19 cellular contexts compared by ENCODE assay signal in the genomic region with DNA sequence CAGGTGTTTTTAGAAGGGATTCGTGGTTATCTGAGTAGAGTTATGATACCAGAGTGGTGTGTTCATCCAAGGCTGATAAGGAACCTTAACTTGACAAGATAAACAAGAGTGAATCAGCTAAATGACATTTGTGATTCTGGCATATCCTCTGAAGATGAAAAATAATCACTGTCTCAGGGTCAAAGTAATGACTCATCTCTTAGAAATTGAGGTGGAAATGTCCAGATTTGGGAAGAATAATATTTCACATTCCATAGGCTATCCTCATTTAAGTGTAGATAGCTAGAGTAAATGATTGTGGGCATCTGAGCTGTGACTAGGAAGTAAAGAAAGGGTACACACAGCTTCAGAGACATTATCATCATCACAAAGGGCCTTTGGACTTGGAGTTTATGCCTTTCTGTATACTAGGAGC.
DNase-seq lines count a peak whose midpoint lies in the region; ATAC-seq and TF ChIP-seq lines count a peak whose summit lies in the region.
"Had no signal": no experiment of that assay in that cellular context is flagged by ENCODE, and none has a peak within 500 bp of the region (broad histone marks: within the 10 kb centered on the region; RNA-seq: fewer than 3 reads in every experiment).

No MANE protein-coding gene starts in this region.

- no peak overlapping the region for H2AK9ac ChIP-seq in IMR-90 (replicated peaks; ENCODE audit: low read depth, low read length, poor library complexity)

- no peaks in the 10 kb centered on the region for H3K9me2 ChIP-seq in PC-3 (replicated peaks; ENCODE audit: low read length)

- POLR2A ChIA-PET in IMR-90 (lab: Charles Lee; ENCODE audit: unreplicated experiment) (no interaction called here), PC-3 (lab: Charles Lee; ENCODE audit: unreplicated experiment) (no interaction called here)

- TF ChIP-seq POLR2A in IMR-90 (IDR thresholded peaks at IDR 0.05; ENCODE audit: low read depth, low read length), result no peak

- intact Hi-C loops in IMR-90 (cut with micrococcal nuclease) (loop anchor here (1.0 to 10.0 kb wide), 4 partner anchors 156 to 344 kb away; no protein-coding TSS in a partner anchor), PC-3 (cut with micrococcal nuclease) (no loop called here)

- TF ChIP-seq RAD21 in IMR-90 (IDR thresholded peaks at IDR 0.05; ENCODE audit: low read length), result no peak

- H3K4me1 ChIP-seq in IMR-90 (ENCODE audit: control insufficient read depth, insufficient read depth, low read length), result peaks cover 11% of the 10 kb centered on the region
- no peaks in the 10 kb centered on the region for H3K4me1 ChIP-seq in PC-3 (ENCODE audit: insufficient read depth, low read length)
- H3K4me1 ChIP-seq: neural progenitor cell had no signal

- CTCF ChIA-PET in IMR-90 (lab: Yijun Ruan, JAX) (interaction anchor here (0.6 kb wide), 1 partner anchor 194 kb away, joined by 3 read pairs; no protein-coding TSS in a partner anchor), PC-3 (lab: Charles Lee) (no interaction called here)

- H3K9me3 ChIP-seq in IMR-90 (ENCODE audit: control insufficient read depth, insufficient read depth, low read length) (no peaks in the 10 kb centered on the region), PC-3 (ENCODE audit: low read length) (no peaks in the 10 kb centered on the region)
- H3K9me3 ChIP-seq: tibial nerve had no signal

- peak overlapping the region; percentile 22; the same call in 1 of the 2 replicates for H3K23ac ChIP-seq in IMR-90 (ENCODE audit: low read depth, low read length)

- H3K9ac ChIP-seq in IMR-90 (ENCODE audit: low read depth, low read length) (no peak overlapping the region), PC-3 (ENCODE audit: low read length) (no peak overlapping the region)
- H3K9ac ChIP-seq: neural progenitor cell had no signal

- H2AK5ac ChIP-seq in IMR-90 (ENCODE audit: low read depth, low read length), result no peak overlapping the region

- no peaks in the 10 kb centered on the region for H3K79me1 ChIP-seq in IMR-90 (ENCODE audit: low read depth in 1 of 2, low read length in 2 of 2)

- H4K5ac ChIP-seq in IMR-90 (ENCODE audit: low read depth, low read length), result peak overlapping the region; percentile 84; the same call in 1 of the 2 replicates

- H2BK120ac ChIP-seq in IMR-90 (ENCODE audit: low read depth, low read length), result peak overlapping the region; percentile 69

- peak overlapping the region; percentile 22; the same call in 1 of the 2 replicates for H3K56ac ChIP-seq in IMR-90 (ENCODE audit: extremely low read depth, insufficient read depth, low read length)

- H3K27ac ChIP-seq in IMR-90 (ENCODE audit: insufficient read depth, low read length) (peak overlapping the region; percentile 21; the same call in 1 of the 2 replicates), PC-3 (ENCODE audit: low read length) (no peak overlapping the region)
- H3K27ac ChIP-seq: neural progenitor cell had no signal

- ATAC-seq in IMR-90 (ENCODE audit: low read depth) (peak; percentile 78), PC-3 (no peak), HG02571 (IDR thresholded peaks at IDR 0.05; ENCODE audit: unreplicated experiment) (no peak)

- H3K36me3 ChIP-seq in IMR-90 (ENCODE audit: control insufficient read depth, insufficient read depth, low read length) (no peaks in the 10 kb centered on the region), PC-3 (ENCODE audit: low read depth, low read length) (no peaks in the 10 kb centered on the region)
- H3K36me3 ChIP-seq: neural progenitor cell, tibial nerve had no signal

- peak overlapping the region; percentile 80 for H2BK5ac ChIP-seq in IMR-90 (ENCODE audit: low read depth, low read length, poor library complexity, severe bottlenecking)

- no peak for TF ChIP-seq CTCF in IMR-90 (conservative IDR thresholded peaks at IDR 0.05; ENCODE audit: low read depth, low read length)
- no peak for TF ChIP-seq CTCF in PC-3 (conservative IDR thresholded peaks at IDR 0.05; ENCODE audit: low read depth, low read length)

- H3K14ac ChIP-seq in IMR-90 (replicated peaks; ENCODE audit: low read depth, low read length), result no peak overlapping the region

- H2BK15ac ChIP-seq in IMR-90 (ENCODE audit: low read depth, low read length), result 0 out of 3 replicates have a peak overlapping the region, but pooled peaks have one; percentile 48

- in situ Hi-C loops in IMR-90 (cut with MboI; ENCODE audit: low sequenced_read_pairs), result no loop called here

- H3K18ac ChIP-seq in IMR-90 (ENCODE audit: low read depth, low read length), result peak overlapping the region; percentile 77

- no TSS peak for BruUV-seq in IMR-90 (replicated peaks; lab: Mats Ljungman, UMichigan)
- BruUV-seq in PC-3 (replicated peaks; lab: Mats Ljungman, UMichigan), result no TSS peak

- no peaks in the 10 kb centered on the region for H3K79me2 ChIP-seq in PC-3 (ENCODE audit: low read length)

- peak overlapping the region; percentile 66 for H2BK20ac ChIP-seq in IMR-90 (ENCODE audit: low read depth, low read length)

- no peak overlapping the region for H4K91ac ChIP-seq in IMR-90 (ENCODE audit: insufficient read depth, low read depth, low read length)

- peak; percentile 3 for DNase-seq in AG08395 (ENCODE audit: low spot score)
- DNase-seq in IMR-90, result peak; percentile 68
- DNase-seq in astrocyte of the hippocampus (ENCODE audit: low read depth, low spot score), result peak; percentile 13
- DNase-seq in kidney glomerular epithelial cell (lab: John Stamatoyannopoulos, UW), result peak; percentile 51
- no peak for DNase-seq in KG1 (lab: John Stamatoyannopoulos, UW)
- DNase-seq in PC-3, result no peak
- no peak for DNase-seq in NCI-H510A treated with DMSO at 0.1 percent for 48 hours (lab: John Stamatoyannopoulos, UW)
- DNase-seq: ACHN; activated CD4-positive, alpha-beta T cell treated with anti-CD3 and anti-CD28 coated beads for 48 hours; activated CD8-positive, alpha-beta memory T cell treated with anti-CD3 and anti-CD28 coated beads, Interleukin-2, amount 50 U/mL, for 4 hours; activated effector memory CD4-positive, alpha-beta T cell treated with anti-CD3 and anti-CD28 coated beads, Interleukin-2, amount 50 U/mL, for 16 hours; CD4-positive, alpha-beta T cell; DMS79; effector memory CD4-positive, alpha-beta T cell; midbrain; stimulated activated naive CD4-positive, alpha-beta T cell treated with Interleukin-2 at 50 U/mL for 16 hours had no signal

- whole genome bisulfite sequencing in IMR-90 (ENCODE audit: extremely low coverage in 2 of 2, insufficient read length in 1 of 2), 2 experiments, result no CpG with 5 or more reads among the region's 1 CpG

- H2AFZ ChIP-seq in IMR-90 (replicated peaks; ENCODE audit: low read length, poor library complexity) (no peak overlapping the region), PC-3 (ENCODE audit: low read length) (no peak overlapping the region)
- H2AFZ ChIP-seq: neural progenitor cell had no signal

- peak overlapping the region; percentile 26 to 71; a peak in 2 of 4 replicates for H4K8ac ChIP-seq in IMR-90 (ENCODE audit: low read depth in 2 of 2, low read length in 2 of 2)

- H3K27me3 ChIP-seq in IMR-90 (ENCODE audit: control insufficient read depth, insufficient read depth, low read length) (no peaks in the 10 kb centered on the region), PC-3 (ENCODE audit: low read length) (no peaks in the 10 kb centered on the region)
- H3K27me3 ChIP-seq: neural progenitor cell, tibial nerve had no signal

- peak overlapping the region; percentile 47; the same call in 1 of the 2 replicates for H3K4ac ChIP-seq in IMR-90 (ENCODE audit: low read depth, low read length)

- H3K4me3 ChIP-seq in IMR-90 (ENCODE audit: insufficient read depth, low read depth, low read length) (no peak overlapping the region), PC-3 (ENCODE audit: low read length) (no peak overlapping the region)
- H3K4me3 ChIP-seq: neural progenitor cell, tibial nerve had no signal

- H4K20me1 ChIP-seq in IMR-90 (ENCODE audit: insufficient read depth, low read length) (no peaks in the 10 kb centered on the region), PC-3 (ENCODE audit: low read length) (no peaks in the 10 kb centered on the region)

- H3K9me1 ChIP-seq in IMR-90 (ENCODE audit: insufficient read depth, low read length), result peaks cover 3% of the 10 kb centered on the region; the same call in 1 of the 2 replicates

- H3F3A ChIP-seq in PC-3 (ENCODE audit: low read length, unreplicated experiment), result no peaks in the 10 kb centered on the region

- dilution Hi-C loops in IMR-90 (cut with HindIII; ENCODE audit: low sequenced_read_pairs, unreplicated experiment), result no loop called here

- H3K4me2 ChIP-seq in IMR-90 (ENCODE audit: low read depth, low read length), result peak overlapping the region; percentile 71; the same call in 1 of the 2 replicates
- no peak overlapping the region for H3K4me2 ChIP-seq in PC-3 (ENCODE audit: low read length)
- H3K4me2 ChIP-seq: neural progenitor cell had no signal

TF ChIP-seq in IMR-90, 13 proteins besides CTCF, POLR2A, EP300 and RAD21:
- TF ChIP-seq FOS (IDR thresholded peaks at IDR 0.05; ENCODE audit: low read depth, low read length), result peak; percentile 64
- TF ChIP-seq, protein P1, sequence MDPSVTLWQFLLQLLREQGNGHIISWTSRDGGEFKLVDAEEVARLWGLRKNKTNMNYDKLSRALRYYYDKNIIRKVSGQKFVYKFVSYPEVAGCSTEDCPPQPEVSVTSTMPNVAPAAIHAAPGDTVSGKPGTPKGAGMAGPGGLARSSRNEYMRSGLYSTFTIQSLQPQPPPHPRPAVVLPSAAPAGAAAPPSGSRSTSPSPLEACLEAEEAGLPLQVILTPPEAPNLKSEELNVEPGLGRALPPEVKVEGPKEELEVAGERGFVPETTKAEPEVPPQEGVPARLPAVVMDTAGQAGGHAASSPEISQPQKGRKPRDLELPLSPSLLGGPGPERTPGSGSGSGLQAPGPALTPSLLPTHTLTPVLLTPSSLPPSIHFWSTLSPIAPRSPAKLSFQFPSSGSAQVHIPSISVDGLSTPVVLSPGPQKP (IDR thresholded peaks at IDR 0.05; ENCODE audit: borderline replicate concordance, low read depth, low read length), result no peak
- TF ChIP-seq SMC3 (IDR thresholded peaks at IDR 0.05; ENCODE audit: low read depth, low read length), result no peak
TF ChIP-seq in IMR-90: peak in this region for 1.

Comparison
In these comparisons a context has a peak if more than half of its experiments do, and no peak if none do; other contexts are left out.
1. DNase-seq: peak in AG08395 (single experiment), IMR-90 (single experiment), astrocyte of the hippocampus (single experiment) and kidney glomerular epithelial cell (single experiment); none in KG1 (single experiment), PC-3 (single experiment) and NCI-H510A treated with DMSO at 0.1 percent for 48 hours (single experiment).